ENCODE assay signal across 1 cellular context in the genomic region with DNA sequence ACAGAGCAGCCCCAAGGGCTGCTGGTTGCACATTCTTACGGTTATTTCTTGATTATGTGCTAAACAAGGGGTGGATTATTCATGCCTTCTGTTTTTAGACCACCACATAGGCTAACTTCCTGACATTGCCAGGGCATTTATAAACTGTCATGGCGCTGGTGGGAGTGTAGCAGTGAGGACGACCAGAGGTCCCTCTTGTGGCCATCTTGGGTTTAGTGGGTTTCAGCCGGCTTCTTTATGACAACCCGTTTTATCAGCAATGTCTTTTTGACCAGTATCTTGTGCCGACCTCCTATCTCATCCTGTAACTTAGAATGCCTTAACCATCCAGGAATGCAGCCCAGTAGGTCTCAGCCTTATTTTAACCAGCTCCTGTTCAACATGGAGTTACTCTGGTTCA.
TF ChIP-seq lines count a peak whose summit lies in the region.

No MANE protein-coding gene starts in this region.

TF ChIP-seq in WTC11, 78 proteins besides CTCF, POLR2A, EP300 and RAD21 (continued from another document):
- TF ChIP-seq ZNF281 (CRISPR knock-in tag; IDR thresholded peaks at IDR 0.05) (no peak), NFE2L1 (CRISPR knock-in tag; IDR thresholded peaks at IDR 0.05) (no peak), FOXK1 (CRISPR knock-in tag; IDR thresholded peaks at IDR 0.05) (no peak), MYBL2 (CRISPR knock-in tag; IDR thresholded peaks at IDR 0.05) (no peak), TEAD4 (CRISPR knock-in tag; IDR thresholded peaks at IDR 0.05) (no peak), CREB1 (CRISPR knock-in tag; IDR thresholded peaks at IDR 0.05) (no peak), E2F4 (CRISPR knock-in tag; IDR thresholded peaks at IDR 0.05; ENCODE audit: borderline replicate concordance, low read depth) (no peak), ZNF317 (CRISPR knock-in tag; IDR thresholded peaks at IDR 0.05; ENCODE audit: borderline replicate concordance, low read depth) (no peak)
- TF ChIP-seq, protein P1, sequence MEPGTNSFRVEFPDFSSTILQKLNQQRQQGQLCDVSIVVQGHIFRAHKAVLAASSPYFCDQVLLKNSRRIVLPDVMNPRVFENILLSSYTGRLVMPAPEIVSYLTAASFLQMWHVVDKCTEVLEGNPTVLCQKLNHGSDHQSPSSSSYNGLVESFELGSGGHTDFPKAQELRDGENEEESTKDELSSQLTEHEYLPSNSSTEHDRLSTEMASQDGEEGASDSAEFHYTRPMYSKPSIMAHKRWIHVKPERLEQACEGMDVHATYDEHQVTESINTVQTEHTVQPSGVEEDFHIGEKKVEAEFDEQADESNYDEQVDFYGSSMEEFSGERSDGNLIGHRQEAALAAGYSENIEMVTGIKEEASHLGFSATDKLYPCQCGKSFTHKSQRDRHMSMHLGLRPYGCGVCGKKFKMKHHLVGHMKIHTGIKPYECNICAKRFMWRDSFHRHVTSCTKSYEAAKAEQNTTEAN (CRISPR knock-in tag; IDR thresholded peaks at IDR 0.05) = no peak
- TF ChIP-seq, protein P2, sequence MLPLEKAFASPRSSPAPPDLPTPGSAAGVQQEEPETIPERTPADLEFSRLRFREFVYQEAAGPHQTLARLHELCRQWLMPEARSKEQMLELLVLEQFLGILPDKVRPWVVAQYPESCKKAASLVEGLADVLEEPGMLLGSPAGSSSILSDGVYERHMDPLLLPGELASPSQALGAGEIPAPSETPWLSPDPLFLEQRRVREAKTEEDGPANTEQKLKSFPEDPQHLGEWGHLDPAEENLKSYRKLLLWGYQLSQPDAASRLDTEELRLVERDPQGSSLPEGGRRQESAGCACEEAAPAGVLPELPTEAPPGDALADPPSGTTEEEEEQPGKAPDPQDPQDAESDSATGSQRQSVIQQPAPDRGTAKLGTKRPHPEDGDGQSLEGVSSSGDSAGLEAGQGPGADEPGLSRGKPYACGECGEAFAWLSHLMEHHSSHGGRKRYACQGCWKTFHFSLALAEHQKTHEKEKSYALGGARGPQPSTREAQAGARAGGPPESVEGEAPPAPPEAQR (CRISPR knock-in tag; IDR thresholded peaks at IDR 0.05) = no peak
